ENCODE assay signal across 8 cellular contexts in the genomic region with DNA sequence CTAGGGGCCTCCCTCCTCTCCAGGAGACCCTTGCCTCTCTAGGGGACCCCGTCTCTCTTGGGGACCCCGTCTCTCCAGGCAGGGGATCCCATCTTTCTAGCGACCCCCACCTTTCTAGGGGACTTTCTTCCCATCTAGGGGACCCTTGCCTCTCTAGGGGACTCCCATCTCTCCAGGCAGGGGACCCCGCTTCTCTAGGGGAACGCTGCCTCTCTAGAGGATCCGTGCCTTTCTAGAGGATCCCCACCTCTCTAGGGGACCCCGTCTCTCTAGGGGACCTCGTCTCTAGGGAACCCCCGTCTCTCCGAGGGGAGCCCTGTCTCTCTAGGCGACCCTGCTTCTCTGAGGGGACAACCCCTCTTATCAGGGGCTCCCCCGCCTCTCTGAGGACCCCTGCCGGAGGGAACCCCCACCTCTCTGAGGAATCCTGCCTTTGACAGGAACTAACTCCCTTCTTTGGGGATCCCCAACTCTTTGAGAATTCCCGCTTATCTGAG. TPM values are rescaled to one million over a fixed set of nuclear protein-coding genes. Genes with fewer than 3 reads are reported as not detected.
A peak's percentile ranks its signal among the peaks of the same experiment; 100 is the strongest.
DNase-seq lines count a peak whose midpoint lies in the region; ATAC-seq, FAIRE-seq and TF ChIP-seq lines count a peak whose summit lies in the region.

No MANE protein-coding gene starts in this region.

- H3K9me3 ChIP-seq in K562 (replicated peaks; ENCODE audit: control insufficient read depth, insufficient read depth, low read depth, low read length) (no peaks in the 10 kb centered on the region), mononuclear cell (ENCODE audit: low read depth, low read length) (no peaks in the 10 kb centered on the region)

- in situ Hi-C loops in K562 (cut with MboI): no loop called here

- H3K27ac ChIP-seq in KMS-11 (peak overlapping the region; percentile 35; the same call in 1 of the 2 replicates), K562 (ENCODE audit: extremely low read depth, low read depth, low read length) (peak overlapping the region; percentile 97)

- H3K36me3 ChIP-seq in KMS-11 (ENCODE audit: insufficient read depth): no peaks in the 10 kb centered on the region
- peaks cover 19% of the 10 kb centered on the region; the same call in 2 of the 3 replicates for H3K36me3 ChIP-seq in K562 (ENCODE audit: control insufficient read depth, insufficient read depth, low read length)

- TF ChIP-seq POLR2A in K562 (conservative IDR thresholded peaks at IDR 0.05): no peak

- WGBS in K562 (ENCODE audit: insufficient coverage, low coverage, missing lambda C conversion rate): 1% methylated on average over 12 of the region's 14 CpGs

- no peak for FAIRE-seq in K562 (lab: Jason Lieb, UNC)

- peak overlapping the region; percentile 72 for H3K4me3 ChIP-seq in AG04449 (ENCODE audit: low read depth, low read length)
- H3K4me3 ChIP-seq in KMS-11 (IDR thresholded peaks at IDR 0.05; ENCODE audit: insufficient read depth, low read depth, low read length): no peak overlapping the region
- peak overlapping the region; percentile 96 for H3K4me3 ChIP-seq in K562
- H3K4me3 ChIP-seq in mononuclear cell (ENCODE audit: low read length): peak overlapping the region; percentile 88

- DNase-seq in AG04449 (ENCODE audit: low read depth, low spot score) (no peak), K562 (ENCODE audit: extremely low read depth in 1 of 4, low spot score in 3 of 4) (peak in 2 of 4 experiments; percentile 41 to 46), NCI-H1092 treated with DMSO at 0.1 percent for 48 hours (lab: John Stamatoyannopoulos, UW) (no peak)
- no peak for DNase-seq in stimulated activated CD4-positive, alpha-beta T cell treated with anti-CD3 and anti-CD28 coated beads, Interleukin-2, amount 100 ng/mL, for 48 hours

- TF ChIP-seq RAD21 in K562 (CRISPR knock-in tag; conservative IDR thresholded peaks at IDR 0.05 in 1 of 2, IDR thresholded peaks at IDR 0.05 in 1 of 2): no peak

- no peak for ATAC-seq in K562
- no peak for ATAC-seq in GM18502 (IDR thresholded peaks at IDR 0.05; ENCODE audit: poor library complexity, unreplicated experiment)
- ATAC-seq in HG03442 (IDR thresholded peaks at IDR 0.05; ENCODE audit: unreplicated experiment): no peak

- H3K4me2 ChIP-seq in KMS-11: peak overlapping the region; percentile 81
- peak overlapping the region; percentile 81 for H3K4me2 ChIP-seq in K562 (ENCODE audit: insufficient read depth, low read length)

- BruUV-seq in K562 (replicated peaks; lab: Mats Ljungman, UMichigan): no TSS peak

- no peak for TF ChIP-seq EP300 in K562 (IDR thresholded peaks at IDR 0.05; ENCODE audit: low read length)

- H2AFZ ChIP-seq in KMS-11 (ENCODE audit: low read depth): peak overlapping the region; percentile 64; the same call in 1 of the 2 replicates
- peak overlapping the region; percentile 69 for H2AFZ ChIP-seq in K562 (ENCODE audit: low read depth, low read length)

- H3K79me2 ChIP-seq in KMS-11 (ENCODE audit: insufficient read depth, low read depth): peaks cover 12% of the 10 kb centered on the region; the same call in 1 of the 2 replicates
- peaks cover 67% of the 10 kb centered on the region for H3K79me2 ChIP-seq in K562 (ENCODE audit: control insufficient read depth, insufficient read depth, low read length)

- H4K20me1 ChIP-seq in KMS-11 (ENCODE audit: insufficient read depth) (no peaks in the 10 kb centered on the region), K562 (replicated peaks; ENCODE audit: control insufficient read depth, insufficient read depth, low read length) (no peaks in the 10 kb centered on the region)

- H3K9ac ChIP-seq in KMS-11 (peak overlapping the region; percentile 80), K562 (ENCODE audit: insufficient read depth in 1 of 2, low read depth in 2 of 2, low read length in 2 of 2) (peak overlapping the region; percentile 95 to 98)

- H3K27me3 ChIP-seq in KMS-11 (ENCODE audit: insufficient read depth, low read depth) (no peaks in the 10 kb centered on the region), K562 (ENCODE audit: control insufficient read depth in 2 of 2, insufficient read depth in 2 of 2, low read length in 2 of 2) (no peaks in the 10 kb centered on the region), mononuclear cell (ENCODE audit: insufficient read depth, low read length) (no peaks in the 10 kb centered on the region)

- CTCF ChIA-PET in AG04449 (lab: Yijun Ruan, JAX) (no interaction called here), K562 (lab: Yijun Ruan, JAX; ENCODE audit: low intra/inter-chr PET ratio) (no interaction called here)

- H3K9me1 ChIP-seq in K562 (ENCODE audit: control insufficient read depth, insufficient read depth, low read length): no peaks in the 10 kb centered on the region

- H3K4me1 ChIP-seq in KMS-11 (ENCODE audit: low read depth, poor library complexity, severe bottlenecking) (peaks cover 11% of the 10 kb centered on the region), K562 (replicated peaks in 1 of 2; ENCODE audit: control insufficient read depth in 2 of 2, insufficient read depth in 2 of 2, low read length in 2 of 2) (peaks cover 28 to 32% of the 10 kb centered on the region in 2 experiments; a peak in 4 of 5 replicates), mononuclear cell (ENCODE audit: insufficient read depth, low read length) (peaks cover 61% of the 10 kb centered on the region)

- intact Hi-C loops in K562 (cut with micrococcal nuclease): loop anchor here (5.0 kb wide), 1 partner anchor 101 kb away; no protein-coding TSS in a partner anchor

- POLR2A ChIA-PET in AG04449 (lab: Yijun Ruan, JAX): no interaction called here
- POLR2A ChIA-PET in K562 (lab: Yijun Ruan, JAX): no interaction called here

- TF ChIP-seq CTCF in AG04449 (IDR thresholded peaks at IDR 0.05; ENCODE audit: insufficient read depth, low read length, missing control alignments) (peak; percentile 10), KMS-11 (conservative IDR thresholded peaks at IDR 0.05; ENCODE audit: low read depth, low read length) (0 out of 2 replicates have a peak, but pooled peaks have one; percentile 21), K562 (IDR thresholded peaks at IDR 0.05 in 2 of 3, conservative IDR thresholded peaks at IDR 0.05 in 1 of 3; ENCODE audit: insufficient read depth in 2 of 3, low read depth in 1 of 3, low read length in 3 of 3) (peak in 2 of 3 experiments; percentile 42 to 45; a peak in 3 of 6 replicates)

TF ChIP-seq in K562, 482 proteins besides CTCF, POLR2A, EP300 and RAD21 (continues in another document):
- TF ChIP-seq STAT5B (CRISPR knock-in tag; IDR thresholded peaks at IDR 0.05) (no peak), ZBTB7A (IDR thresholded peaks at IDR 0.05; ENCODE audit: borderline replicate concordance, control insufficient read depth, low read depth, low read length) (peak; percentile 76; the same call in 1 of the 2 replicates), MAZ (CRISPR knock-in tag; conservative IDR thresholded peaks at IDR 0.05 in 1 of 2, IDR thresholded peaks at IDR 0.05 in 1 of 2) (peak in 1 of 2 experiments; percentile 23; a peak in 1 of 4 replicates), MYNN (IDR thresholded peaks at IDR 0.05) (no peak), MYNN (CRISPR knock-in tag; IDR thresholded peaks at IDR 0.05) (no peak)

RNA-seq across cellular contexts. Expression of a gene that starts 19.1 kb away (rescaled TPM):
- 64.2 and 71.9 TPM in 2 replicates for total RNA-seq in K562 (2011; cell fraction: chromatin; rRNA removed; ENCODE audit: low replicate concordance)
- 40.3 and 42.0 TPM in 2 replicates for total RNA-seq in K562 (2011; cell fraction: nucleolus; rRNA removed)
- total RNA-seq in K562 (2011; cell fraction: nucleoplasm; rRNA removed): 44.1 and 58.8 TPM in 2 replicates
- 114 and 141 TPM in 2 replicates for total RNA-seq in K562 (2014; rRNA removed)
- 36.3 and 39.2 TPM in 2 replicates for total RNA-seq in K562 (2014; rRNA removed; fragmentation: Illumina TruSeq; extraction: Trizol)
- 61.2 and 65.5 TPM in 2 replicates for total RNA-seq in K562 (2015; rRNA removed; fragmentation: Illumina TruSeq; extraction: Trizol)
- 215 and 226 TPM in 2 replicates for total RNA-seq in K562 (2021)
- polyA plus RNA-seq in K562 (2011; rRNA removed): 25.4 and 33.0 TPM in 2 replicates
- 21.1 and 45.0 TPM in 2 replicates for polyA plus RNA-seq in K562 (2011; cell fraction: cytosol; rRNA removed)
- 23.6 and 33.3 TPM in 2 replicates for polyA plus RNA-seq in K562 (2011; cell fraction: nucleus; rRNA removed)
- polyA plus RNA-seq in K562 (2012): 44.9 and 60.8 TPM in 2 replicates
- 44.2 and 80.9 TPM in 2 replicates for polyA plus RNA-seq in K562 (2014; fragmentation: Illumina TruSeq; extraction: Trizol)
- 1 to 10 TPM; 2.4 to 5.1 TPM for polyA plus RNA-seq in K562 (2014; fragmentation: Nextera tagmentation; extraction: Ambion mirVana)
- polyA plus RNA-seq in K562 (2014; rRNA removed): 88.4 and 112 TPM in 2 replicates
- polyA minus RNA-seq in K562 (2011; rRNA and poly(A)+ RNA removed): 33.1 and 40.4 TPM in 2 replicates
- polyA minus RNA-seq in K562 (2011; cell fraction: cytosol; rRNA and poly(A)+ RNA removed): 55.4 and 91.3 TPM in 2 replicates
- polyA minus RNA-seq in K562 (2011; cell fraction: nucleus; rRNA and poly(A)+ RNA removed): 12.5 and 17.4 TPM in 2 replicates
- total RNA-seq in mononuclear cell: 66.5 TPM
